ENCODE assay signal across 8 cellular contexts in genomic region chr4:151100517-151100916, GRCh38. TPM values are rescaled to one million over a fixed set of nuclear protein-coding genes. Genes with fewer than 3 reads are reported as not detected.
A peak's percentile ranks its signal among the peaks of the same experiment; 100 is the strongest.
DNase-seq lines count a peak whose midpoint lies in the region; ATAC-seq and TF ChIP-seq lines count a peak whose summit lies in the region.

No MANE protein-coding gene starts in this region.

- H3K4me1 ChIP-seq in DND-41 (ENCODE audit: insufficient read depth, low read length) (peaks cover 25% of the 10 kb centered on the region), Peyer's patch (peaks cover 0 to 16% (median 3%) of the 10 kb centered on the region in 4 donors), ovary (ENCODE audit: insufficient read depth) (peaks cover 1% of the 10 kb centered on the region)

- TF ChIP-seq POLR2A in Peyer's patch (IDR thresholded peaks at IDR 0.05) (no peak), erythroblast (IDR thresholded peaks at IDR 0.05; ENCODE audit: low read length) (no peak), ovary (IDR thresholded peaks at IDR 0.05) (no peak)

- H2AFZ ChIP-seq in DND-41 (ENCODE audit: low read depth, low read length), result no peak overlapping the region

- peak overlapping the region; percentile 73 for H3K4me2 ChIP-seq in DND-41 (ENCODE audit: insufficient read depth, low read length)

- H3K9me3 ChIP-seq in DND-41 (ENCODE audit: insufficient read depth, low read length, severe bottlenecking) (no peaks in the 10 kb centered on the region), Peyer's patch (no peaks in the 10 kb centered on the region), ovary (no peaks in the 10 kb centered on the region)

- 1 to 10% (median 7%) methylated on average over 3 of the region's 3 CpGs for WGBS in ovary, 3 donors

- H3K27ac ChIP-seq in DND-41 (ENCODE audit: low read length) (peak overlapping the region; percentile 95), Peyer's patch (peak overlapping the region in 2 of 4 donors; percentile 86), ovary (no peak overlapping the region)

- peaks cover 39% of the 10 kb centered on the region for H4K20me1 ChIP-seq in DND-41 (ENCODE audit: insufficient read depth, low read length)

- intact Hi-C loops in ovary (cut with DNase I), result no loop called here

- TF ChIP-seq EP300 in ovary (IDR thresholded peaks at IDR 0.05), result no peak

- H3K9ac ChIP-seq in DND-41 (ENCODE audit: low read depth, low read length), result peak overlapping the region; percentile 97

- H3K36me3 ChIP-seq in DND-41 (ENCODE audit: insufficient read depth, low read length) (peaks cover 59% of the 10 kb centered on the region), Peyer's patch (peaks cover 0 to 42% (median 0%) of the 10 kb centered on the region in 3 donors), ovary (no peaks in the 10 kb centered on the region)

- DNase-seq in DND-41, result no peak
- no peak for DNase-seq in Peyer's patch
- peak; percentile 48 to 66 for DNase-seq in erythroblast (lab: John Stamatoyannopoulos, UW)
- DNase-seq in ovary, result no peak
- no peak for DNase-seq in NCI-H1105 treated with DMSO at 0.1 percent for 48 hours (lab: John Stamatoyannopoulos, UW)
- DNase-seq in AG08396 (ENCODE audit: low spot score), result no peak
- DNase-seq in NCI-H526 (lab: John Stamatoyannopoulos, UW), result no peak
- DNase-seq in NCI-H2171 (lab: John Stamatoyannopoulos, UW), result no peak

- TF ChIP-seq CTCF in DND-41 (IDR thresholded peaks at IDR 0.05; ENCODE audit: borderline replicate concordance, extremely low read depth, low read length, poor library complexity, severe bottlenecking) (no peak), Peyer's patch (IDR thresholded peaks at IDR 0.05) (no peak), ovary (IDR thresholded peaks at IDR 0.05) (no peak)

- peaks cover 44% of the 10 kb centered on the region for H3K79me2 ChIP-seq in DND-41 (ENCODE audit: insufficient read depth, low read length)

- H3K4me3 ChIP-seq in DND-41 (ENCODE audit: low read depth in 1 of 2, low read length in 2 of 2) (peak overlapping the region; percentile 94 to 96), Peyer's patch (peak overlapping the region; percentile 61 to 84 (median 82)), ovary (peak overlapping the region; percentile 77)

- H3K27me3 ChIP-seq in DND-41 (ENCODE audit: insufficient read depth, low read length, poor library complexity) (no peaks in the 10 kb centered on the region), Peyer's patch (no peaks in the 10 kb centered on the region), ovary (no peaks in the 10 kb centered on the region)

- no peak for ATAC-seq in DND-41 (ENCODE audit: insufficient read depth, low read depth)

RNA-seq across cellular contexts. Expression of gene RPS3A, which starts 1.1 kb away (rescaled TPM):
- total RNA-seq in Peyer's patch (1,000 to 10,000 TPM in 2 of 4 donors, 100 to 1,000 TPM in 2; 879 to 3,561 (median 1,074) TPM), ovary (over 10,000 TPM in 1 of 7 donors, 1,000 to 10,000 TPM in 6; 3,970 to 14,418 (median 4,552) TPM)
- 1,000 to 10,000 TPM; 5,892 to 8,194 TPM for polyA plus RNA-seq in ovary

Comparison
In these comparisons a context has a peak if more than half of its experiments do, and no peak if none do; other contexts are left out.
1. DNase-seq: peak in erythroblast (2 of 2); none in DND-41 (single experiment), Peyer's patch (0 of 3), ovary (0 of 5), NCI-H1105 treated with DMSO at 0.1 percent for 48 hours (single experiment), AG08396 (single experiment), NCI-H526 (0 of 2) and NCI-H2171 (single experiment).
2. Peak in every context shown above with its lines, with median percentiles within 50 percentile points of each other: H3K4me3 ChIP-seq.